ENCODE assay signal across 17 cellular contexts in genomic region chr12:32612658-32613614, GRCh38.
"Had no signal": no experiment of that assay in that cellular context is flagged by ENCODE, and none has a peak within 500 bp of the region (broad histone marks: within the 10 kb centered on the region; RNA-seq: fewer than 3 reads in every experiment).

No MANE protein-coding gene starts in this region.

- DNase-seq: activated naive CD4-positive, alpha-beta T cell treated with Interleukin-2 at 50 U/mL for 16 hours; colonic mucosa; effector CD4-positive, alpha-beta T cell; gastrocnemius medialis; lower lobe of right lung; occipital lobe; psoas muscle; stimulated activated CD4-positive, alpha-beta T cell treated with anti-CD3 and anti-CD28 coated beads, Interleukin-1b, Interleukin-23, amount 100 ng/mL, for 48 hours; stomach; testis had no signal

- H3K9me3 ChIP-seq: colonic mucosa, gastrocnemius medialis, lower lobe of right lung, psoas muscle, stomach, testis, upper lobe of left lung had no signal

- H3K4me3 Mint-ChIP-seq: activated T-helper 1 cell treated with anti-CD3 and anti-CD28 coated beads, Interleukin-12 subunit alpha, Interleukin-12 subunit beta, Interleukin-2, Interleukin-4 antibody, amounts not matched to agents 30 ng/mL and 10 ng/mL and 1 ng/mL, durations not matched to agents 14 hours and 24 hours and 36 hours; nephron had no signal

- H3K27ac Mint-ChIP-seq: activated T-helper 1 cell treated with anti-CD3 and anti-CD28 coated beads, Interleukin-12 subunit alpha, Interleukin-12 subunit beta, Interleukin-2, Interleukin-4 antibody, amounts not matched to agents 30 ng/mL and 10 ng/mL and 1 ng/mL, durations not matched to agents 14 hours and 24 hours and 36 hours had no signal

- ATAC-seq: activated CD4-positive, CD25-positive, alpha-beta regulatory T cell treated with anti-CD3 and anti-CD28 coated beads, Interleukin-2, amount 50 U/mL, for 24 hours; gastrocnemius medialis; psoas muscle; sciatic nerve had no signal

- H3K4me3 ChIP-seq: cardiac muscle cell, colonic mucosa, gastrocnemius medialis, hepatocyte, lower lobe of right lung, psoas muscle, stomach, testis, upper lobe of left lung had no signal

- H3K4me1 ChIP-seq: colonic mucosa, gastrocnemius medialis, lower lobe of right lung, psoas muscle, testis, upper lobe of left lung had no signal

- H3K27ac ChIP-seq: cardiac muscle cell, colonic mucosa, gastrocnemius medialis, hepatocyte, lower lobe of right lung, psoas muscle, testis had no signal

- H3K9me3 Mint-ChIP-seq: activated T-helper 1 cell treated with anti-CD3 and anti-CD28 coated beads, Interleukin-12 subunit alpha, Interleukin-12 subunit beta, Interleukin-2, Interleukin-4 antibody, amounts not matched to agents 30 ng/mL and 10 ng/mL and 1 ng/mL, durations not matched to agents 14 hours and 24 hours and 36 hours; nephron had no signal

- H3K27me3 ChIP-seq: cardiac muscle cell, colonic mucosa, gastrocnemius medialis, hepatocyte, stomach, testis, upper lobe of left lung had no signal

- H3K36me3 ChIP-seq: cardiac muscle cell, colonic mucosa had no signal
